Comparison of ENCODE assay signal across 1 cellular context in the genomic region with DNA sequence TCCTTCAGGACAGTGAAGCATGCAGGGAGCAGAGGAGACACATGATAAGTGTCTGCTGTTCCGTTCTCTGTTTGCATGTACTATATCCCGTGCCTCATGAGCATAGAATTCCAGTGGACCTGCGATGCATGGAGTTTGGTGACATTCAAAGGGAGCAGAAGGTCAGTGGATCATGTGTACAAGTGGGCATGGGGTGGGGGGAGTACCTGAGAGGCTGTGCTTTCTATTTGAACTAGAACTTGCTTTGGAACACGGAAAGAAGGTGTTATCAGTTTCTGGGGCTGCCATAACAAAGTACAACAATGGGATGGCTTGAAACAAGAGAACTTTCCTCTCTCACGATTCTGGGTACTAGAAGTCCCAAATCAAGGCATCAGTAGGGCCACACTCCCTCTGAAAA.
TF ChIP-seq lines count a peak whose summit lies in the region.

No MANE protein-coding gene starts in this region.

TF ChIP-seq in HepG2, 621 proteins besides CTCF, POLR2A, EP300 and RAD21 (continues in another document):
- TF ChIP-seq RAD51 (IDR thresholded peaks at IDR 0.05; ENCODE audit: borderline replicate concordance) (no peak), MAFK (conservative IDR thresholded peaks at IDR 0.05 in 1 of 2, IDR thresholded peaks at IDR 0.05 in 1 of 2; ENCODE audit: low read length in 2 of 2) (no peak), RBFOX2 (IDR thresholded peaks at IDR 0.05; ENCODE audit: low read depth, low read length) (no peak), JARID2 (CRISPR knock-in tag; IDR thresholded peaks at IDR 0.05; ENCODE audit: insufficient replicate concordance) (no peak), STAT5B (CRISPR knock-in tag; IDR thresholded peaks at IDR 0.05) (no peak), FOSL2 (CRISPR knock-in tag; IDR thresholded peaks at IDR 0.05) (peak; percentile 32; the same call in 1 of the 2 replicates), ZNF616 (CRISPR knock-in tag; IDR thresholded peaks at IDR 0.05; ENCODE audit: low read depth) (no peak), SOX6 (IDR thresholded peaks at IDR 0.05) (no peak), SOX6 (CRISPR knock-in tag; IDR thresholded peaks at IDR 0.05) (peak; percentile 63), ZNF598 (CRISPR knock-in tag; IDR thresholded peaks at IDR 0.05; ENCODE audit: borderline replicate concordance) (no peak), ZSCAN21 (CRISPR knock-in tag; IDR thresholded peaks at IDR 0.05; ENCODE audit: borderline replicate concordance) (no peak), FOXA1 (IDR thresholded peaks at IDR 0.05) (no peak), FOXA1 (CRISPR knock-in tag; IDR thresholded peaks at IDR 0.05) (peak; percentile 49; the same call in 1 of the 2 replicates), FOXA3 (CRISPR knock-in tag; IDR thresholded peaks at IDR 0.05) (peak; percentile 41; the same call in 1 of the 2 replicates), BATF2 (CRISPR knock-in tag; IDR thresholded peaks at IDR 0.05) (no peak), SKI (IDR thresholded peaks at IDR 0.05; ENCODE audit: partially characterized antibody) (peak; percentile 51), SALL1 (CRISPR knock-in tag; IDR thresholded peaks at IDR 0.05) (0 out of 2 replicates have a peak, but pooled peaks have one; percentile 13), ZBTB37 (CRISPR knock-in tag; IDR thresholded peaks at IDR 0.05) (no peak), DMAP1 (CRISPR knock-in tag; IDR thresholded peaks at IDR 0.05) (no peak), ZNF20 (CRISPR knock-in tag; IDR thresholded peaks at IDR 0.05) (no peak), NR2F6 (IDR thresholded peaks at IDR 0.05) (0 out of 2 replicates have a peak, but pooled peaks have one; percentile 24), NR2F6 (CRISPR knock-in tag; IDR thresholded peaks at IDR 0.05) (peak; percentile 35; the same call in 1 of the 2 replicates), ZNF850 (CRISPR knock-in tag; conservative IDR thresholded peaks at IDR 0.05) (no peak), BCLAF1 (IDR thresholded peaks at IDR 0.05) (no peak), RXRB (CRISPR knock-in tag; IDR thresholded peaks at IDR 0.05; ENCODE audit: borderline replicate concordance) (peak; percentile 5; the same call in 1 of the 2 replicates), NPAS2 (CRISPR knock-in tag; IDR thresholded peaks at IDR 0.05; ENCODE audit: borderline replicate concordance) (no peak), HIVEP1 (CRISPR knock-in tag; IDR thresholded peaks at IDR 0.05) (no peak), GZF1 (CRISPR knock-in tag; IDR thresholded peaks at IDR 0.05) (no peak), ZFP36L2 (CRISPR knock-in tag; IDR thresholded peaks at IDR 0.05) (no peak), ZNF644 (CRISPR knock-in tag; IDR thresholded peaks at IDR 0.05; ENCODE audit: low read depth) (0 out of 2 replicates have a peak, but pooled peaks have one; percentile 57), NR2F1 (CRISPR knock-in tag; IDR thresholded peaks at IDR 0.05) (0 out of 4 replicates have a peak, but pooled peaks of 1 of the 2 experiments have one; percentile 37), ARID5B (CRISPR knock-in tag; IDR thresholded peaks at IDR 0.05) (peak; percentile 59), TERF1 (CRISPR knock-in tag; IDR thresholded peaks at IDR 0.05) (no peak), SOX5 (CRISPR knock-in tag; IDR thresholded peaks at IDR 0.05; ENCODE audit: borderline replicate concordance) (peak; percentile 32; the same call in 1 of the 2 replicates), DDIT3 (CRISPR knock-in tag; IDR thresholded peaks at IDR 0.05) (no peak), GATAD2A (CRISPR knock-in tag; IDR thresholded peaks at IDR 0.05) (peak; percentile 62), ETV5 (CRISPR knock-in tag; IDR thresholded peaks at IDR 0.05; ENCODE audit: borderline replicate concordance) (no peak), ZBTB21 (CRISPR knock-in tag; IDR thresholded peaks at IDR 0.05) (no peak), RARA (CRISPR knock-in tag; IDR thresholded peaks at IDR 0.05) (peak; percentile 64), ZNF816 (CRISPR knock-in tag; IDR thresholded peaks at IDR 0.05; ENCODE audit: borderline replicate concordance) (no peak), SOX13 (IDR thresholded peaks at IDR 0.05) (no peak), SOX13 (CRISPR knock-in tag; conservative IDR thresholded peaks at IDR 0.05 in 1 of 2, IDR thresholded peaks at IDR 0.05 in 1 of 2) (peak in 1 of 2 experiments; percentile 36; a peak in 1 of 4 replicates), ZNF10 (CRISPR knock-in tag; IDR thresholded peaks at IDR 0.05; ENCODE audit: borderline replicate concordance, low read depth) (no peak), MAX (IDR thresholded peaks at IDR 0.05) (0 out of 2 replicates have a peak, but pooled peaks have one; percentile 36), ZNF3 (CRISPR knock-in tag; IDR thresholded peaks at IDR 0.05) (no peak)
- TF ChIP-seq, protein P1, sequence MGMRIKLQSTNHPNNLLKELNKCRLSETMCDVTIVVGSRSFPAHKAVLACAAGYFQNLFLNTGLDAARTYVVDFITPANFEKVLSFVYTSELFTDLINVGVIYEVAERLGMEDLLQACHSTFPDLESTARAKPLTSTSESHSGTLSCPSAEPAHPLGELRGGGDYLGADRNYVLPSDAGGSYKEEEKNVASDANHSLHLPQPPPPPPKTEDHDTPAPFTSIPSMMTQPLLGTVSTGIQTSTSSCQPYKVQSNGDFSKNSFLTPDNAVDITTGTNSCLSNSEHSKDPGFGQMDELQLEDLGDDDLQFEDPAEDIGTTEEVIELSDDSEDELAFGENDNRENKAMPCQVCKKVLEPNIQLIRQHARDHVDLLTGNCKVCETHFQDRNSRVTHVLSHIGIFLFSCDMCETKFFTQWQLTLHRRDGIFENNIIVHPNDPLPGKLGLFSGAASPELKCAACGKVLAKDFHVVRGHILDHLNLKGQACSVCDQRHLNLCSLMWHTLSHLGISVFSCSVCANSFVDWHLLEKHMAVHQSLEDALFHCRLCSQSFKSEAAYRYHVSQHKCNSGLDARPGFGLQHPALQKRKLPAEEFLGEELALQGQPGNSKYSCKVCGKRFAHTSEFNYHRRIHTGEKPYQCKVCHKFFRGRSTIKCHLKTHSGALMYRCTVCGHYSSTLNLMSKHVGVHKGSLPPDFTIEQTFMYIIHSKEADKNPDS (CRISPR knock-in tag; IDR thresholded peaks at IDR 0.05), result no peak
- TF ChIP-seq, protein P2, sequence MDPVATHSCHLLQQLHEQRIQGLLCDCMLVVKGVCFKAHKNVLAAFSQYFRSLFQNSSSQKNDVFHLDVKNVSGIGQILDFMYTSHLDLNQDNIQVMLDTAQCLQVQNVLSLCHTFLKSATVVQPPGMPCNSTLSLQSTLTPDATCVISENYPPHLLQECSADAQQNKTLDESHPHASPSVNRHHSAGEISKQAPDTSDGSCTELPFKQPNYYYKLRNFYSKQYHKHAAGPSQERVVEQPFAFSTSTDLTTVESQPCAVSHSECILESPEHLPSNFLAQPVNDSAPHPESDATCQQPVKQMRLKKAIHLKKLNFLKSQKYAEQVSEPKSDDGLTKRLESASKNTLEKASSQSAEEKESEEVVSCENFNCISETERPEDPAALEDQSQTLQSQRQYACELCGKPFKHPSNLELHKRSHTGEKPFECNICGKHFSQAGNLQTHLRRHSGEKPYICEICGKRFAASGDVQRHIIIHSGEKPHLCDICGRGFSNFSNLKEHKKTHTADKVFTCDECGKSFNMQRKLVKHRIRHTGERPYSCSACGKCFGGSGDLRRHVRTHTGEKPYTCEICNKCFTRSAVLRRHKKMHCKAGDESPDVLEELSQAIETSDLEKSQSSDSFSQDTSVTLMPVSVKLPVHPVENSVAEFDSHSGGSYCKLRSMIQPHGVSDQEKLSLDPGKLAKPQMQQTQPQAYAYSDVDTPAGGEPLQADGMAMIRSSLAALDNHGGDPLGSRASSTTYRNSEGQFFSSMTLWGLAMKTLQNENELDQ (CRISPR knock-in tag; IDR thresholded peaks at IDR 0.05; ENCODE audit: borderline replicate concordance), result no peak
- TF ChIP-seq, protein P3, sequence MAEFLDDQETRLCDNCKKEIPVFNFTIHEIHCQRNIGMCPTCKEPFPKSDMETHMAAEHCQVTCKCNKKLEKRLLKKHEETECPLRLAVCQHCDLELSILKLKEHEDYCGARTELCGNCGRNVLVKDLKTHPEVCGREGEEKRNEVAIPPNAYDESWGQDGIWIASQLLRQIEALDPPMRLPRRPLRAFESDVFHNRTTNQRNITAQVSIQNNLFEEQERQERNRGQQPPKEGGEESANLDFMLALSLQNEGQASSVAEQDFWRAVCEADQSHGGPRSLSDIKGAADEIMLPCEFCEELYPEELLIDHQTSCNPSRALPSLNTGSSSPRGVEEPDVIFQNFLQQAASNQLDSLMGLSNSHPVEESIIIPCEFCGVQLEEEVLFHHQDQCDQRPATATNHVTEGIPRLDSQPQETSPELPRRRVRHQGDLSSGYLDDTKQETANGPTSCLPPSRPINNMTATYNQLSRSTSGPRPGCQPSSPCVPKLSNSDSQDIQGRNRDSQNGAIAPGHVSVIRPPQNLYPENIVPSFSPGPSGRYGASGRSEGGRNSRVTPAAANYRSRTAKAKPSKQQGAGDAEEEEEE (CRISPR knock-in tag; IDR thresholded peaks at IDR 0.05; ENCODE audit: borderline replicate concordance), result no peak
